Comparison of ENCODE assay signal across 1 cellular context in the genomic region with DNA sequence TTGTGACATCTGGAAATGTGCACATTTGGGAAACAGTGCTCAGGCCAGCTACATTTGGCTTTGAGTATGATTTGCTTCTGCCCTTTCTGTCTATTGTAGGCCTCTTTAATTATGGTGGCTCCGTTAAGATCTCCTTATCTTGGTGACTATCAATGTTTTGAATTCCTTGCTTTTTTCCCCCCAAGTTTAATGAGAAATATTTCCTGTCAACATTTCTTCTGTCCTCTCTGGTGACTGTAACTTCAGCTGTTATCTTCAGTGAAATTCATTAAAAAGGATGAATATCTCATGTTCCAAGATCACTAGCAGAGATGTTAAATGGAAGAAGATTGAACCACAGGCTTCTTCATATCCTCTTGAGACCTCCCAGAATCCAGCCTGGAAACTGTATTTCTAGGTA.
TF ChIP-seq lines count a peak whose summit lies in the region.

No MANE protein-coding gene starts in this region.

TF ChIP-seq in SK-N-SH treated with all-trans-retinoic acid at 6 μM for 48 hours, 23 proteins besides CTCF, POLR2A, EP300 and RAD21 (continued from another document):
- TF ChIP-seq ARNTL (CRISPR knock-in tag; IDR thresholded peaks at IDR 0.05; ENCODE audit: borderline replicate concordance, low read depth) (no peak), ESRRG (CRISPR knock-in tag; IDR thresholded peaks at IDR 0.05) (no peak), TSHZ2 (CRISPR knock-in tag; IDR thresholded peaks at IDR 0.05) (no peak), ZNF70 (CRISPR knock-in tag; IDR thresholded peaks at IDR 0.05) (no peak), ZFP3 (CRISPR knock-in tag; IDR thresholded peaks at IDR 0.05) (no peak), SNAI2 (CRISPR knock-in tag; IDR thresholded peaks at IDR 0.05) (no peak), CSDC2 (CRISPR knock-in tag; IDR thresholded peaks at IDR 0.05) (no peak)
- TF ChIP-seq, protein P1, sequence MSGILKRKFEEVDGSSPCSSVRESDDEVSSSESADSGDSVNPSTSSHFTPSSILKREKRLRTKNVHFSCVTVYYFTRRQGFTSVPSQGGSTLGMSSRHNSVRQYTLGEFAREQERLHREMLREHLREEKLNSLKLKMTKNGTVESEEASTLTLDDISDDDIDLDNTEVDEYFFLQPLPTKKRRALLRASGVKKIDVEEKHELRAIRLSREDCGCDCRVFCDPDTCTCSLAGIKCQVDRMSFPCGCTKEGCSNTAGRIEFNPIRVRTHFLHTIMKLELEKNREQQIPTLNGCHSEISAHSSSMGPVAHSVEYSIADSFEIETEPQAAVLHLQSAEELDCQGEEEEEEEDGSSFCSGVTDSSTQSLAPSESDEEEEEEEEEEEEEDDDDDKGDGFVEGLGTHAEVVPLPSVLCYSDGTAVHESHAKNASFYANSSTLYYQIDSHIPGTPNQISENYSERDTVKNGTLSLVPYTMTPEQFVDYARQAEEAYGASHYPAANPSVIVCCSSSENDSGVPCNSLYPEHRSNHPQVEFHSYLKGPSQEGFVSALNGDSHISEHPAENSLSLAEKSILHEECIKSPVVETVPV (CRISPR knock-in tag; IDR thresholded peaks at IDR 0.05): no peak
